ENCODE assay signal across 13 cellular contexts in the genomic region with DNA sequence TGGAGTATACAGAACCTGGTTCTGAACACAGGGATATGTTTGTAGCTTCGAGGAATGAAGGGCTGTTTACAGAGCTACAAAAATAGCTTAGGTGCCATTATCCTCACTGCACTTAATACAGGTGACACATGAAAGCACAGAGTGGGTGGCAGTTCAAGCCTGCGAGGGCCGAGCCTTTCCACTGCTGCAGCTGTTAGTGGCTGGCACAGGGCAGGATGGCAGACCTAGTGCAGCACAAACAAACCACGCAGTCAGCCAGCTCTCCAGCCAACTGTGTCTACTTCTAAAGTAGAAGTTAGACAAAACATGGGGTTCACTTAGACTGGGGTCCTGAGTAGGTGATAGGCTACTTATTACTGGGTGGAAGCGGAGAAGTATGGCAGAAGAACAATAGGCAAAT.
DNase-seq lines count a peak whose midpoint lies in the region; ATAC-seq and TF ChIP-seq lines count a peak whose summit lies in the region.
"Had no signal": no experiment of that assay in that cellular context is flagged by ENCODE, and none has a peak within 500 bp of the region (broad histone marks: within the 10 kb centered on the region; RNA-seq: fewer than 3 reads in every experiment).

No MANE protein-coding gene starts in this region.

- no peak for ATAC-seq in GM21381 (IDR thresholded peaks at IDR 0.05; ENCODE audit: unreplicated experiment)

- no peaks in the 10 kb centered on the region for H3K27me3 ChIP-seq in duodenal mucosa (ENCODE audit: control insufficient read depth in 1 of 2, insufficient read depth in 2 of 2, low read length in 2 of 2)
- no peaks in the 10 kb centered on the region for H3K27me3 ChIP-seq in brain microvascular endothelial cell (replicated peaks)
- no peaks in the 10 kb centered on the region for H3K27me3 ChIP-seq in sigmoid colon
- H3K27me3 ChIP-seq: tibial artery had no signal

- H3K9ac ChIP-seq in duodenal mucosa (ENCODE audit: low read depth in 1 of 2, low read length in 2 of 2), result no peak overlapping the region

- 78 to 88% methylated on average over 5 of the region's 5 CpGs for WGBS in sigmoid colon, 2 donors

- H3K4me1 ChIP-seq in duodenal mucosa (ENCODE audit: control insufficient read depth in 1 of 2, insufficient read depth in 2 of 2, low read length in 2 of 2) (peaks cover 6 to 15% of the 10 kb centered on the region in 2 donors), sigmoid colon (no peaks in the 10 kb centered on the region)

- H3K9me3 ChIP-seq in KOPT-K1 (ENCODE audit: insufficient read depth, low read length, poor library complexity, severe bottlenecking), result no peaks in the 10 kb centered on the region
- no peaks in the 10 kb centered on the region for H3K9me3 ChIP-seq in duodenal mucosa (ENCODE audit: control insufficient read depth in 1 of 2, low read length in 2 of 2)
- H3K9me3 ChIP-seq in sigmoid colon, result no peaks in the 10 kb centered on the region
- H3K9me3 ChIP-seq: tibial artery had no signal

- H3K4me3 ChIP-seq in duodenal mucosa (ENCODE audit: low read depth in 1 of 2, low read length in 2 of 2), result no peak overlapping the region
- no peak overlapping the region for H3K4me3 ChIP-seq in brain microvascular endothelial cell (ENCODE audit: low read depth, low read length)
- H3K4me3 ChIP-seq in sigmoid colon, result no peak overlapping the region
- H3K4me3 ChIP-seq: SK-N-MC, tibial artery had no signal

- no peak for TF ChIP-seq CTCF in brain microvascular endothelial cell (IDR thresholded peaks at IDR 0.05; ENCODE audit: low read depth, low read length, missing control alignments)
- TF ChIP-seq CTCF in sigmoid colon (IDR thresholded peaks at IDR 0.05), result no peak

- peak overlapping the region; percentile 86 for H3K27ac ChIP-seq in KOPT-K1 (ENCODE audit: low read depth, low read length, poor library complexity, severe bottlenecking)
- peak overlapping the region; percentile 54 for H3K27ac ChIP-seq in duodenal mucosa (ENCODE audit: low read depth, low read length)
- no peak overlapping the region for H3K27ac ChIP-seq in brain microvascular endothelial cell
- H3K27ac ChIP-seq in sigmoid colon, result no peak overlapping the region
- H3K27ac ChIP-seq: SK-N-MC had no signal

- intact Hi-C loops in sigmoid colon (cut with DNase I), result no loop called here

- no peaks in the 10 kb centered on the region for H3K36me3 ChIP-seq in KOPT-K1 (ENCODE audit: insufficient read depth, low read length)
- no peaks in the 10 kb centered on the region for H3K36me3 ChIP-seq in duodenal mucosa (ENCODE audit: control insufficient read depth in 1 of 2, insufficient read depth in 2 of 2, low read length in 2 of 2)
- H3K36me3 ChIP-seq in brain microvascular endothelial cell (replicated peaks), result no peaks in the 10 kb centered on the region
- peaks cover 0 to 5% (median 0%) of the 10 kb centered on the region in 4 donors for H3K36me3 ChIP-seq in sigmoid colon

- peak; percentile 40 to 48 for DNase-seq in activated CD4-positive, alpha-beta T cell treated with anti-CD3 and anti-CD28 coated beads, Interleukin-2, amount 50 U/mL, for 48 hours
- DNase-seq in stimulated activated CD8-positive, alpha-beta memory T cell treated with anti-CD3 and anti-CD28 coated beads, Interleukin-4, amount 100 ng/mL, for 48 hours, result peak; percentile 54
- DNase-seq in brain microvascular endothelial cell, result no peak
- no peak for DNase-seq in AG08396 (ENCODE audit: low spot score)
- DNase-seq in sigmoid colon, result no peak
- DNase-seq: DMS153; effector CD8-positive, alpha-beta T cell; NCI-H524 had no signal

- TF ChIP-seq EP300 in sigmoid colon (IDR thresholded peaks at IDR 0.05), result no peak

- TF ChIP-seq POLR2A in sigmoid colon (IDR thresholded peaks at IDR 0.05), result no peak

- in situ Hi-C loops in brain microvascular endothelial cell (cut with HindIII; ENCODE audit: low pct_ligation_motif_present, low sequenced_read_pairs), result no loop called here

Comparison
In these comparisons a context has a peak if more than half of its experiments do, and no peak if none do; other contexts are left out.
1. H3K27ac ChIP-seq: peak in KOPT-K1 (single experiment) and duodenal mucosa (single experiment); none in brain microvascular endothelial cell (single experiment) and sigmoid colon (0 of 4).
2. DNase-seq: peak in activated CD4-positive, alpha-beta T cell treated with anti-CD3 and anti-CD28 coated beads, Interleukin-2, amount 50 U/mL, for 48 hours (2 of 2) and stimulated activated CD8-positive, alpha-beta memory T cell treated with anti-CD3 and anti-CD28 coated beads, Interleukin-4, amount 100 ng/mL, for 48 hours (single experiment); none in brain microvascular endothelial cell (single experiment), AG08396 (single experiment) and sigmoid colon (single experiment).